ENCODE assay signal across 9 cellular contexts in the genomic region with DNA sequence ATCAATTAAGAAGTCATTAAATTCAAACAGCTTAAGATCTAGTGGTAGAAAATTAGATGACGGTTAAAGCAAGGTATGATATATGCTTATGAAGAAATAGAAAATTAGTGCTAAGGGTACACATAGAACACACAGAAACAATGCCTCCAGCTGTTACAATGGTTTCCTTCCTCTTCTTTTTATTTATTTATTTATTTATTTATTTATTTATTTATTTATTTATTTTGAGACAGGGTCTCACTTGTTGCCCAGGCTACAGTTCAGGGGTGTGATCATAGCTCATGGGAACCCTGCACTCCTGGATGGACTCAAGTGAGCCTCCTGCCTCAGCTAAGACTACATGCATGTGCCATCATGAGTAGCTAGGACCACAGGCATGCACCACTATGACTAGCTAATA. TPM values are rescaled to one million over a fixed set of nuclear protein-coding genes. Genes with fewer than 3 reads are reported as not detected.
"Had no signal": no experiment of that assay in that cellular context is flagged by ENCODE, and none has a peak within 500 bp of the region (broad histone marks: within the 10 kb centered on the region; RNA-seq: fewer than 3 reads in every experiment).

No MANE protein-coding gene starts in this region.

- DNase-seq: IMR-90, KBM-7, KG1 had no signal

- H3K4me3 ChIP-seq: K562 had no signal

- FAIRE-seq: HepG2, HTR-8/SVneo, K562 had no signal

- ATAC-seq: HepG2, K562 had no signal

- H3K27ac ChIP-seq: HL-60, KMS-11 had no signal

- H3K4me2 ChIP-seq: KMS-11 had no signal

RNA-seq across cellular contexts. Expression of a gene that starts 34.9 kb away (rescaled TPM):
- polyA plus RNA-seq: HepG2, IgD-negative memory B cell had no signal
